ENCODE assay signal across 8 cellular contexts in genomic region chr17:57004944-57005579, GRCh38. TPM values are rescaled to one million over a fixed set of nuclear protein-coding genes. Genes with fewer than 3 reads are reported as not detected.
A peak's percentile ranks its signal among the peaks of the same experiment; 100 is the strongest.
DNase-seq lines count a peak whose midpoint lies in the region; ATAC-seq and TF ChIP-seq lines count a peak whose summit lies in the region.

No MANE protein-coding gene starts in this region.

- no peak overlapping the region for H2AFZ ChIP-seq in DND-41 (ENCODE audit: low read depth, low read length)
- no peak overlapping the region for H2AFZ ChIP-seq in hepatocyte
- H2AFZ ChIP-seq in neuronal stem cell (ENCODE audit: low read length), result no peak overlapping the region

- H3K9me3 ChIP-seq in DND-41 (ENCODE audit: insufficient read depth, low read length, severe bottlenecking) (no peaks in the 10 kb centered on the region), RWPE2 (ENCODE audit: severe bottlenecking) (no peaks in the 10 kb centered on the region), hepatocyte (ENCODE audit: low read depth) (no peaks in the 10 kb centered on the region), neuronal stem cell (replicated peaks in 1 of 2; ENCODE audit: control insufficient read depth in 2 of 2, insufficient read depth in 1 of 2, low read depth in 1 of 2, low read length in 2 of 2) (no peaks in the 10 kb centered on the region)

- 88% methylated on average over 8 of the region's 8 CpGs for WGBS in hepatocyte (ENCODE audit: low lambda C conversion rate, missing lambda C conversion rate)
- no CpG with 5 or more reads among the region's 8 CpGs for WGBS in neuronal stem cell (ENCODE audit: extremely low coverage in 2 of 2, insufficient read length in 2 of 2, insufficient replicate concordance in 1 of 2), 2 donors

- DNase-seq in DND-41 (no peak), RWPE2 (ENCODE audit: low spot score) (no peak), hepatocyte (ENCODE audit: low spot score) (no peak), SHP77 treated with DMSO at 0.1 percent for 48 hours (lab: John Stamatoyannopoulos, UW) (no peak), neuronal stem cell (ENCODE audit: low spot score) (no peak)
- no peak for DNase-seq in activated naive CD4-positive, alpha-beta T cell treated with anti-CD3 and anti-CD28 coated beads, Interleukin-2, amount 50 U/mL, for 16 hours

- H3K18ac ChIP-seq in neuronal stem cell (ENCODE audit: low read length), result no peak overlapping the region

- H2BK5ac ChIP-seq in neuronal stem cell (ENCODE audit: low read length), result no peak overlapping the region

- no peak overlapping the region for H4K91ac ChIP-seq in neuronal stem cell (ENCODE audit: low read depth, low read length, poor library complexity)

- TF ChIP-seq CTCF in DND-41 (IDR thresholded peaks at IDR 0.05; ENCODE audit: borderline replicate concordance, extremely low read depth, low read length, poor library complexity, severe bottlenecking), result peak; percentile 28
- TF ChIP-seq CTCF in RWPE2 (IDR thresholded peaks at IDR 0.05; ENCODE audit: poor library complexity, severe bottlenecking), result peak; percentile 19
- TF ChIP-seq CTCF in hepatocyte (IDR thresholded peaks at IDR 0.05; ENCODE audit: poor library complexity), result peak; percentile 17

- H3K79me2 ChIP-seq in DND-41 (ENCODE audit: insufficient read depth, low read length), result no peaks in the 10 kb centered on the region
- H3K79me2 ChIP-seq in hepatocyte, result no peaks in the 10 kb centered on the region

- H4K8ac ChIP-seq in neuronal stem cell (ENCODE audit: low read depth, low read length), result no peak overlapping the region

- no peak overlapping the region for H3K27ac ChIP-seq in DND-41 (ENCODE audit: low read length)
- no peak overlapping the region for H3K27ac ChIP-seq in RWPE2 (ENCODE audit: poor library complexity, severe bottlenecking)
- no peak overlapping the region for H3K27ac ChIP-seq in hepatocyte
- H3K27ac ChIP-seq in neuronal stem cell (replicated peaks; ENCODE audit: low read length), result no peak overlapping the region

- H2BK15ac ChIP-seq in neuronal stem cell (ENCODE audit: low read length), result no peak overlapping the region

- H3K27me3 ChIP-seq in DND-41 (ENCODE audit: insufficient read depth, low read length, poor library complexity) (no peaks in the 10 kb centered on the region), RWPE2 (ENCODE audit: insufficient read depth, poor library complexity, severe bottlenecking) (no peaks in the 10 kb centered on the region), hepatocyte (no peaks in the 10 kb centered on the region), neuronal stem cell (ENCODE audit: control insufficient read depth in 3 of 3, insufficient read depth in 3 of 3, low read depth in 1 of 3, low read length in 3 of 3) (no peaks in the 10 kb centered on the region)

- H2AK5ac ChIP-seq in neuronal stem cell (ENCODE audit: low read depth, low read length), result no peak overlapping the region

- H3K4me3 ChIP-seq in DND-41 (ENCODE audit: low read depth in 1 of 2, low read length in 2 of 2) (no peak overlapping the region), RWPE2 (ENCODE audit: severe bottlenecking) (no peak overlapping the region), hepatocyte (no peak overlapping the region), neuronal stem cell (ENCODE audit: low read length in 2 of 2) (no peak overlapping the region)

- no peak overlapping the region for H2BK12ac ChIP-seq in neuronal stem cell (ENCODE audit: low read length)

- no peaks in the 10 kb centered on the region for H3K79me1 ChIP-seq in neuronal stem cell (ENCODE audit: low read depth, low read length)

- no peak overlapping the region for H2BK120ac ChIP-seq in neuronal stem cell (ENCODE audit: low read depth, low read length)

- H3K9ac ChIP-seq in DND-41 (ENCODE audit: low read depth, low read length) (no peak overlapping the region), neuronal stem cell (ENCODE audit: low read depth, low read length, poor library complexity) (no peak overlapping the region)

- H3K4me2 ChIP-seq in DND-41 (ENCODE audit: insufficient read depth, low read length) (no peak overlapping the region), hepatocyte (no peak overlapping the region), neuronal stem cell (ENCODE audit: insufficient read depth, low read length, poor library complexity, severe bottlenecking) (no peak overlapping the region)

- H4K20me1 ChIP-seq in DND-41 (ENCODE audit: insufficient read depth, low read length) (no peaks in the 10 kb centered on the region), hepatocyte (ENCODE audit: insufficient read depth, poor library complexity, severe bottlenecking) (no peaks in the 10 kb centered on the region)

- no peak for ATAC-seq in DND-41 (ENCODE audit: insufficient read depth, low read depth)
- peak; percentile 71 for ATAC-seq in GM19328 (IDR thresholded peaks at IDR 0.05; ENCODE audit: unreplicated experiment)
- ATAC-seq in HG03135 (IDR thresholded peaks at IDR 0.05; ENCODE audit: unreplicated experiment), result peak; percentile 87
- ATAC-seq in RWPE2 (ENCODE audit: low read depth), result no peak

- no peak overlapping the region for H3K4ac ChIP-seq in neuronal stem cell (ENCODE audit: low read length)

- H3K23ac ChIP-seq in neuronal stem cell (ENCODE audit: low read depth, low read length, poor library complexity), result no peak overlapping the region

- no peaks in the 10 kb centered on the region for H3K9me2 ChIP-seq in hepatocyte (replicated peaks; ENCODE audit: insufficient read depth)

- peaks cover 29% of the 10 kb centered on the region; the same call in 1 of the 2 replicates for H3K36me3 ChIP-seq in DND-41 (ENCODE audit: insufficient read depth, low read length)
- no peaks in the 10 kb centered on the region for H3K36me3 ChIP-seq in RWPE2 (ENCODE audit: low read depth)
- H3K36me3 ChIP-seq in hepatocyte (replicated peaks; ENCODE audit: insufficient read depth, low read depth), result no peaks in the 10 kb centered on the region
- H3K36me3 ChIP-seq in neuronal stem cell (replicated peaks in 1 of 2; ENCODE audit: control insufficient read depth in 2 of 2, insufficient read depth in 2 of 2, low read length in 2 of 2), result peaks cover 8 to 34% of the 10 kb centered on the region in 2 donors

- H3K4me1 ChIP-seq in DND-41 (ENCODE audit: insufficient read depth, low read length) (peaks cover 2% of the 10 kb centered on the region; the same call in 1 of the 2 replicates), RWPE2 (ENCODE audit: insufficient read depth, poor library complexity, severe bottlenecking) (peaks cover 3% of the 10 kb centered on the region), hepatocyte (ENCODE audit: insufficient read depth) (no peaks in the 10 kb centered on the region), neuronal stem cell (ENCODE audit: control insufficient read depth in 2 of 2, insufficient read depth in 1 of 2, low read depth in 1 of 2, low read length in 2 of 2) (peaks cover 0 to 2% of the 10 kb centered on the region in 2 donors)

- H3K14ac ChIP-seq in neuronal stem cell (ENCODE audit: low read length), result no peak overlapping the region

RNA-seq across cellular contexts. Expression of gene SCPEP1, which starts 27.1 kb away (rescaled TPM):
- total RNA-seq in hepatocyte, result 68.3 and 81.2 TPM in 2 replicates
- 86.7 and 90.5 TPM in 2 replicates for polyA plus RNA-seq in hepatocyte
- 22.2 TPM for polyA plus RNA-seq in neuronal stem cell (2013, experiment 1 of 2)
- 22.7 TPM for polyA plus RNA-seq in neuronal stem cell (2013, experiment 2 of 2)

RNA-seq across cellular contexts. Expression of gene COIL, which starts 44.2 kb away (rescaled TPM):
- 19.8 and 21.0 TPM in 2 replicates for total RNA-seq in hepatocyte
- 12.9 and 18.4 TPM in 2 replicates for polyA plus RNA-seq in hepatocyte
- polyA plus RNA-seq in neuronal stem cell (2013, experiment 1 of 2), result 21.0 TPM
- polyA plus RNA-seq in neuronal stem cell (2013, experiment 2 of 2), result 21.7 TPM

Comparison
In these comparisons a context has a peak if more than half of its experiments do, and no peak if none do; other contexts are left out.
1. ATAC-seq: peak in GM19328 (single experiment) and HG03135 (single experiment); none in DND-41 (single experiment) and RWPE2 (single experiment).
2. Peak in every context shown above with its lines, with median percentiles within 50 percentile points of each other: CTCF ChIP-seq.